In genomic region chr12:47725091-47725772, GRCh38 we compare ENCODE assay signal across 1 cellular context.
TF ChIP-seq lines count a peak whose summit lies in the region.

Gene ENDOU (minus strand): TSS chr12:47725490. CDS start chr12:47725413, 77 bp downstream.

TF ChIP-seq in IMR-90, 13 proteins besides CTCF, POLR2A, EP300 and RAD21 (continued from another document):
- no peak for TF ChIP-seq MAZ (IDR thresholded peaks at IDR 0.05; ENCODE audit: borderline replicate concordance, low read depth, low read length)
- TF ChIP-seq FOS (IDR thresholded peaks at IDR 0.05; ENCODE audit: low read depth, low read length): no peak
- TF ChIP-seq MAFK (IDR thresholded peaks at IDR 0.05; ENCODE audit: low read depth, low read length): no peak
- no peak for TF ChIP-seq BHLHE40 (IDR thresholded peaks at IDR 0.05; ENCODE audit: low read depth, low read length)
- TF ChIP-seq MXI1 (IDR thresholded peaks at IDR 0.05; ENCODE audit: borderline replicate concordance, low read depth, low read length): no peak
- no peak for TF ChIP-seq NFE2L2 (IDR thresholded peaks at IDR 0.05; ENCODE audit: low read depth, low read length)
- no peak for TF ChIP-seq ELK1 (IDR thresholded peaks at IDR 0.05; ENCODE audit: borderline replicate concordance, low read depth, low read length)
- TF ChIP-seq SMC3 (IDR thresholded peaks at IDR 0.05; ENCODE audit: low read depth, low read length): no peak
